ENCODE assay signal across 7 cellular contexts in the genomic region with DNA sequence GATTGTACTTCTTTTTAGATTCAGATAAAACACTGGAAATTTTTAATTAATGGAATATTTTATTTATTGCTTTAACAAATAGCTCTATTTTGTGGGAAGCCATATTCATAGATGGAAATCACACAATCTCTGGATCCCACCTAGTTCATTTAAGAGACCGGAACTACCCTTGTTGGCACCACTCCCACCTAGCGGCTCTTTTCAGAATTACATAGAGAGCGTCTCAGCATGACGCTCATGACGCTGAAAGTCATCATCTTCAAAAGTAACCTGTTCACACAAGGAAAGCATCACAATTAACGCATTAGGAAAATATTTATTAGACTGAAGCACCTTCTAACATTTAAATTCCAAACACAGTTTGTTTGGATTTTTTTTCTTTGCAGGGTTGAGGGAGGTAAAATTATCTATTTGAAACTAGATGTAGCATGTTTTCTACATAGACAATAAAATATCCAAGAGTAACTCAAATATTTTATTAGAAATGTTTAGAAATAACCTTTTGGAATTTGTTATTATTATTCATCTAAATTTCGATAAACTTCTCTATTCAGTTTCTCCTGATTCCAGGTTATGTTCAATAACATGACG.
DNase-seq lines count a peak whose midpoint lies in the region; ATAC-seq and TF ChIP-seq lines count a peak whose summit lies in the region.

No MANE protein-coding gene starts in this region.

- H3K79me2 ChIP-seq in DOHH2 (ENCODE audit: control insufficient read depth, low read length): no peaks in the 10 kb centered on the region

- intact Hi-C loops in esophagus squamous epithelium (cut with DNase I): no loop called here

- no peaks in the 10 kb centered on the region for H4K20me1 ChIP-seq in DOHH2 (ENCODE audit: control insufficient read depth, insufficient read depth, low read depth, low read length)

- TF ChIP-seq CTCF in DOHH2 (IDR thresholded peaks at IDR 0.05; ENCODE audit: low read depth, low read length, poor library complexity, severe bottlenecking) (peak; percentile 58), esophagus squamous epithelium (IDR thresholded peaks at IDR 0.05) (peak in 4 of 6 experiments; percentile 19 to 39 (median 32))

- H3K4me2 ChIP-seq in DOHH2 (ENCODE audit: low read length): no peak overlapping the region

- no peaks in the 10 kb centered on the region for H3K9me3 ChIP-seq in DOHH2 (ENCODE audit: control insufficient read depth, insufficient read depth, low read length)
- H3K9me3 ChIP-seq in esophagus squamous epithelium: no peaks in the 10 kb centered on the region

- H3K27ac ChIP-seq in DOHH2 (ENCODE audit: low read depth, low read length): no peak overlapping the region
- no peak overlapping the region for H3K27ac ChIP-seq in esophagus squamous epithelium

- TF ChIP-seq POLR2A in esophagus squamous epithelium (IDR thresholded peaks at IDR 0.05): no peak

- H3K9me2 ChIP-seq in DOHH2 (replicated peaks; ENCODE audit: control insufficient read depth, low read length): no peaks in the 10 kb centered on the region

- DNase-seq in RPMI8226 (peak; percentile 59), esophagus squamous epithelium (lab: John Stamatoyannopoulos, UW) (no peak)
- peak; percentile 30 for DNase-seq in stimulated activated naive CD8-positive, alpha-beta T cell treated with anti-CD3 and anti-CD28 coated beads, Interleukin-15, Interleukin-2, amounts not matched to agents 100 U/mL and 50 U/mL, for 24 hours

- no peaks in the 10 kb centered on the region for H3F3A ChIP-seq in DOHH2 (ENCODE audit: control insufficient read depth, insufficient read depth)

- peak; percentile 86 for ATAC-seq in GM19351 (IDR thresholded peaks at IDR 0.05; ENCODE audit: unreplicated experiment)
- ATAC-seq in HG03175 (IDR thresholded peaks at IDR 0.05; ENCODE audit: unreplicated experiment): peak; percentile 94
- no peak for ATAC-seq in stimulated activated naive CD8-positive, alpha-beta T cell treated with anti-CD3 and anti-CD28 coated beads, Interleukin-15, Interleukin-2, amounts not matched to agents 100 U/mL and 50 U/mL, for 24 hours
- ATAC-seq in HG03521 (IDR thresholded peaks at IDR 0.05; ENCODE audit: unreplicated experiment): no peak

- H3K4me3 ChIP-seq in DOHH2 (ENCODE audit: low read length) (no peak overlapping the region), esophagus squamous epithelium (no peak overlapping the region)

- no peaks in the 10 kb centered on the region for H3K36me3 ChIP-seq in DOHH2 (ENCODE audit: control insufficient read depth, low read length)
- no peaks in the 10 kb centered on the region for H3K36me3 ChIP-seq in esophagus squamous epithelium

- 61 to 62% methylated on average over 8 of the region's 8 CpGs for WGBS in esophagus squamous epithelium, 2 donors

- no peaks in the 10 kb centered on the region for H3K4me1 ChIP-seq in DOHH2 (ENCODE audit: control insufficient read depth, low read length)
- H3K4me1 ChIP-seq in esophagus squamous epithelium: no peaks in the 10 kb centered on the region

- peaks cover 4% of the 10 kb centered on the region; the same call in 1 of the 2 replicates for H3K27me3 ChIP-seq in DOHH2 (ENCODE audit: control insufficient read depth, low read length)
- H3K27me3 ChIP-seq in esophagus squamous epithelium: no peaks in the 10 kb centered on the region

Comparison
In these comparisons a context has a peak if more than half of its experiments do, and no peak if none do; other contexts are left out.
1. ATAC-seq: peak in GM19351 (single experiment) and HG03175 (single experiment); none in stimulated activated naive CD8-positive, alpha-beta T cell treated with anti-CD3 and anti-CD28 coated beads, Interleukin-15, Interleukin-2, amounts not matched to agents 100 U/mL and 50 U/mL, for 24 hours (single experiment) and HG03521 (single experiment).